In the genomic region with DNA sequence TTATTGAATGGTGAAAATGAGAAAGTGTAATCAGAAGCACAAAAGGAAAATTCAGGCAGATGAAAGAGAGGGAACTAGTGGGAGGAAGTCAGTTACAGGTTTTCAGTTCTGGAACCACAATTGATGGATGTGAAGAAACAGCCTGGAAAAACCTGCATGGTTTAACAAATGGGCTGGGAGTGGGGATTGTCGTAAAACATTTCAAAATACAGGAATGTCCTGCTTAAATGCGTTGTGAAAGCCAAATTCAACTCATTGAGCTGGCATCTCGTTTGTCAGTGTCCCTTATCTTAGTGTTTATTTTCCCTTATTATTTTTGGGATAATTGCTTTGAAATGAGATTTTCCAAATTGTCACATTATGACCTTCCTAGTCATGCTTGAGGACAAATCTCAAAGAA, we compare ENCODE assay signal across 21 cellular contexts.
A peak's percentile ranks its signal among the peaks of the same experiment; 100 is the strongest.
DNase-seq lines count a peak whose midpoint lies in the region; TF ChIP-seq lines count a peak whose summit lies in the region.
"Had no signal": no experiment of that assay in that cellular context is flagged by ENCODE, and none has a peak within 500 bp of the region (broad histone marks: within the 10 kb centered on the region; RNA-seq: fewer than 3 reads in every experiment).

No MANE protein-coding gene starts in this region.

- DNase-seq in fibroblast of the aortic adventitia (ENCODE audit: low read depth) = peak; percentile 44
- no peak for DNase-seq in NCI-H526 treated with DMSO at 0.1 percent for 48 hours (lab: John Stamatoyannopoulos, UW)
- DNase-seq in DMS153 treated with DMSO at 0.1 percent for 48 hours (lab: John Stamatoyannopoulos, UW; ENCODE audit: unreplicated experiment) = no peak
- DNase-seq in NCI-H2081 treated with DMSO at 0.1 percent for 48 hours (lab: John Stamatoyannopoulos, UW) = no peak
- DNase-seq in ecto neural progenitor cell (ENCODE audit: low spot score) = no peak
- DNase-seq: 8988T; BE2C; CD4-positive, alpha-beta memory T cell; DMS53; EL; GM23248; NCI-H1105 treated with DMSO at 0.1 percent for 48 hours; NCI-H1694 treated with DMSO at 0.1 percent for 48 hours; NCI-H2107; NCI-H2227 treated with DMSO at 0.1 percent for 48 hours; NCI-H524; Peyer's patch had no signal

- H3K9me3 ChIP-seq in OCI-LY1 (ENCODE audit: low read length) = no peaks in the 10 kb centered on the region
- H3K9me3 ChIP-seq in neuron (ENCODE audit: low read length) = no peaks in the 10 kb centered on the region
- H3K9me3 ChIP-seq: BE2C, SJSA1 had no signal

- H3F3A ChIP-seq in OCI-LY1 (ENCODE audit: insufficient read depth, low read length) = no peaks in the 10 kb centered on the region

- H3K79me2 ChIP-seq in ACC112 (ENCODE audit: control insufficient read depth, insufficient read depth, low read length, unreplicated experiment) (no peaks in the 10 kb centered on the region), OCI-LY1 (ENCODE audit: insufficient read depth, low read length) (no peaks in the 10 kb centered on the region)

- H3K36me3 ChIP-seq in ACC112 (ENCODE audit: insufficient read depth, low read length) (no peaks in the 10 kb centered on the region), OCI-LY1 (ENCODE audit: insufficient read depth, low read length) (no peaks in the 10 kb centered on the region), neuron (ENCODE audit: insufficient read depth, low read length) (no peaks in the 10 kb centered on the region)
- H3K36me3 ChIP-seq: BE2C, Peyer's patch, SJSA1 had no signal

- H3K9ac ChIP-seq in OCI-LY1 (ENCODE audit: low read length) = no peak overlapping the region; the same call in 1 of the 2 replicates
- H3K9ac ChIP-seq: GM23248 had no signal

- H2AFZ ChIP-seq in ACC112 (ENCODE audit: low read length, unreplicated experiment) (peak overlapping the region; percentile 29), OCI-LY1 (ENCODE audit: low read length) (peak overlapping the region; percentile 82; the same call in 1 of the 2 replicates), neuron (ENCODE audit: low read depth, low read length) (peak overlapping the region; percentile 63)
- H2AFZ ChIP-seq: GM23248 had no signal

- H3K4me1 ChIP-seq in ACC112 (ENCODE audit: control insufficient read depth, insufficient read depth, low read length, unreplicated experiment) = no peaks in the 10 kb centered on the region
- peaks cover 19% of the 10 kb centered on the region for H3K4me1 ChIP-seq in OCI-LY1 (ENCODE audit: insufficient read depth, low read length, severe bottlenecking)
- no peaks in the 10 kb centered on the region for H3K4me1 ChIP-seq in neuron (ENCODE audit: insufficient read depth, low read length)
- H3K4me1 ChIP-seq: BE2C, Peyer's patch, SJSA1 had no signal

- no peaks in the 10 kb centered on the region for H4K20me1 ChIP-seq in OCI-LY1 (ENCODE audit: insufficient read depth, low read length)

- TF ChIP-seq CTCF in OCI-LY1 (IDR thresholded peaks at IDR 0.05; ENCODE audit: low read length) (no peak), fibroblast of the aortic adventitia (IDR thresholded peaks at IDR 0.05; ENCODE audit: insufficient read depth, low read length) (no peak)

- H3K9me2 ChIP-seq in OCI-LY1 (ENCODE audit: low read depth, low read length) = no peaks in the 10 kb centered on the region

- H3K4me3 ChIP-seq in ACC112 (ENCODE audit: low read depth, low read length) (no peak overlapping the region), OCI-LY1 (ENCODE audit: low read depth, low read length, poor library complexity, severe bottlenecking) (no peak overlapping the region), fibroblast of the aortic adventitia (ENCODE audit: low read depth, low read length) (no peak overlapping the region), neuron (ENCODE audit: low read length) (no peak overlapping the region)
- H3K4me3 ChIP-seq: GM23248, Peyer's patch, SJSA1 had no signal

- no peak overlapping the region for H3K4me2 ChIP-seq in OCI-LY1 (ENCODE audit: low read length)

- H3K27ac ChIP-seq in ACC112 (ENCODE audit: low read depth, low read length) (no peak overlapping the region), OCI-LY1 (ENCODE audit: low read depth, low read length, poor library complexity, severe bottlenecking) (no peak overlapping the region)
- H3K27ac ChIP-seq: GM23248, Peyer's patch, SJSA1 had no signal

- no peaks in the 10 kb centered on the region for H3K27me3 ChIP-seq in ACC112 (ENCODE audit: insufficient read depth, low read length)
- H3K27me3 ChIP-seq in OCI-LY1 (ENCODE audit: insufficient read depth, low read length) = no peaks in the 10 kb centered on the region
- H3K27me3 ChIP-seq in neuron (ENCODE audit: insufficient read depth, low read length) = no peaks in the 10 kb centered on the region
- H3K27me3 ChIP-seq: BE2C, Peyer's patch, SJSA1 had no signal

Comparison
In these comparisons a context has a peak if more than half of its experiments do, and no peak if none do; other contexts are left out.
1. H2AFZ ChIP-seq: peak in every context shown above with its lines; median percentile 82 in OCI-LY1; 63 in neuron; 29 in ACC112.